Comparison of ENCODE assay signal across 11 cellular contexts in genomic region chr2:183993052-183993451, GRCh38.
DNase-seq lines count a peak whose midpoint lies in the region; ATAC-seq and TF ChIP-seq lines count a peak whose summit lies in the region.
"Had no signal": no experiment of that assay in that cellular context is flagged by ENCODE, and none has a peak within 500 bp of the region (broad histone marks: within the 10 kb centered on the region; RNA-seq: fewer than 3 reads in every experiment).

No MANE protein-coding gene starts in this region.

- H3K4ac ChIP-seq in H9 (ENCODE audit: low read depth, low read length), result no peak overlapping the region
- no peak overlapping the region for H3K4ac ChIP-seq in mesenchymal stem cell (ENCODE audit: low read depth in 1 of 2, low read length in 2 of 2)

- no peak overlapping the region for H2BK5ac ChIP-seq in H9 (ENCODE audit: insufficient read length, low read length)
- H2BK5ac ChIP-seq in mesenchymal stem cell (ENCODE audit: low read depth, low read length, poor library complexity, severe bottlenecking), result no peak overlapping the region

- no peaks in the 10 kb centered on the region for H3K36me3 Mint-ChIP-seq in H9 (ENCODE audit: insufficient read depth in 1 of 3, low read depth in 3 of 3)
- H3K36me3 Mint-ChIP-seq in activated naive CD8-positive, alpha-beta T cell treated with anti-CD3 and anti-CD28 coated beads, Interleukin-2, amount 50 U/mL, for 24 hours (ENCODE audit: low read depth), result no peaks in the 10 kb centered on the region

- no peak overlapping the region for H3K4me3 ChIP-seq in mesenchymal stem cell (ENCODE audit: insufficient read depth in 1 of 2, low read depth in 1 of 2, low read length in 2 of 2)
- H3K4me3 ChIP-seq: sigmoid colon had no signal

- H3K9ac ChIP-seq in H9 (ENCODE audit: extremely low read depth, insufficient read length, low read length) (no peak overlapping the region), mesenchymal stem cell (ENCODE audit: low read length) (no peak overlapping the region)

- DNase-seq in H9 (no peak), mesenchymal stem cell (no peak), GM19240 (ENCODE audit: insufficient read length, low spot score) (no peak), GM13976 (ENCODE audit: low spot score) (no peak), NCI-H2227 (lab: John Stamatoyannopoulos, UW; ENCODE audit: unreplicated experiment) (no peak)
- no peak for DNase-seq in activated naive CD8-positive, alpha-beta T cell treated with anti-CD3 and anti-CD28 coated beads, Interleukin-2, amount 50 U/mL, for 24 hours
- DNase-seq: activated CD4-positive, alpha-beta T cell treated with anti-CD3 and anti-CD28 coated beads, Interleukin-2, amount 10 ng/mL, durations not matched to agents 24 days and 14 days; activated naive CD4-positive, alpha-beta T cell treated with anti-CD3 and anti-CD28 coated beads, Interleukin-2, amount 50 U/mL, for 16 hours; sigmoid colon had no signal

- H3K27me3 ChIP-seq in H9 (ENCODE audit: insufficient read depth, low read length), result no peaks in the 10 kb centered on the region
- H3K27me3 ChIP-seq in mesenchymal stem cell (ENCODE audit: control insufficient read depth in 1 of 2, insufficient read depth in 1 of 2, low read length in 2 of 2), result no peaks in the 10 kb centered on the region
- H3K27me3 ChIP-seq: sigmoid colon had no signal

- H3K4me1 Mint-ChIP-seq in H9, result peaks cover 20 to 24% of the 10 kb centered on the region in 2 experiments
- H3K4me1 Mint-ChIP-seq in activated naive CD8-positive, alpha-beta T cell treated with anti-CD3 and anti-CD28 coated beads, Interleukin-2, amount 50 U/mL, for 24 hours, result no peaks in the 10 kb centered on the region
- H3K4me1 Mint-ChIP-seq: activated CD4-positive, alpha-beta T cell treated with anti-CD3 and anti-CD28 coated beads, Interleukin-2, amount 10 ng/mL, durations not matched to agents 24 days and 14 days had no signal

- peak overlapping the region; percentile 13 for H4K5ac ChIP-seq in H9 (ENCODE audit: insufficient read length, low read depth, low read length)

- no peak overlapping the region; the same call in 1 of the 2 replicates for H3K14ac ChIP-seq in H9 (ENCODE audit: insufficient read depth, low read length)
- no peak overlapping the region for H3K14ac ChIP-seq in mesenchymal stem cell (ENCODE audit: low read length in 2 of 2)

- H3K4me1 ChIP-seq in H9 (ENCODE audit: insufficient read depth, low read length) (peaks cover 2% of the 10 kb centered on the region; the same call in 1 of the 2 replicates), mesenchymal stem cell (ENCODE audit: control insufficient read depth, insufficient read depth, low read depth, low read length) (peaks cover 7% of the 10 kb centered on the region)

- H3K23ac ChIP-seq in H9 (ENCODE audit: insufficient read length, low read depth, low read length) (no peak overlapping the region), mesenchymal stem cell (ENCODE audit: low read length in 2 of 2) (no peak overlapping the region)

- H4K8ac ChIP-seq in H9 (replicated peaks; ENCODE audit: insufficient read length, low read depth, low read length) (no peak overlapping the region), mesenchymal stem cell (ENCODE audit: low read length) (peak overlapping the region; percentile 28)

- no peaks in the 10 kb centered on the region for H3K23me2 ChIP-seq in H9 (ENCODE audit: insufficient read length, low read depth, low read length, poor library complexity, severe bottlenecking)

- 0 out of 5 replicates have a peak, but pooled peaks cover 0 to 2% of the 10 kb centered on the region in 2 experiments for H3K9me3 Mint-ChIP-seq in H9
- peaks cover 25% of the 10 kb centered on the region for H3K9me3 Mint-ChIP-seq in activated naive CD8-positive, alpha-beta T cell treated with anti-CD3 and anti-CD28 coated beads, Interleukin-2, amount 50 U/mL, for 24 hours
- H3K9me3 Mint-ChIP-seq: activated CD4-positive, alpha-beta T cell treated with anti-CD3 and anti-CD28 coated beads, Interleukin-2, amount 10 ng/mL, durations not matched to agents 24 days and 14 days had no signal

- H3K27ac Mint-ChIP-seq in H9, result 0 out of 7 replicates have a peak overlapping the region, but pooled peaks of 1 of the 3 experiments have one; percentile 71
- H3K27ac Mint-ChIP-seq in activated naive CD8-positive, alpha-beta T cell treated with anti-CD3 and anti-CD28 coated beads, Interleukin-2, amount 50 U/mL, for 24 hours, result no peak overlapping the region
- H3K27ac Mint-ChIP-seq: activated CD4-positive, alpha-beta T cell treated with anti-CD3 and anti-CD28 coated beads, Interleukin-2, amount 10 ng/mL, durations not matched to agents 24 days and 14 days had no signal

- H2AFZ ChIP-seq in H9 (ENCODE audit: low read length) (no peak overlapping the region), mesenchymal stem cell (ENCODE audit: low read depth, low read length) (no peak overlapping the region)

- H2BK120ac ChIP-seq in H9 (ENCODE audit: low read depth, low read length, poor library complexity, severe bottlenecking) (no peak overlapping the region), mesenchymal stem cell (ENCODE audit: low read depth, low read length) (no peak overlapping the region)

- H3T11ph ChIP-seq in H9 (ENCODE audit: low read length), result no peak overlapping the region

- no peak overlapping the region for H2BK20ac ChIP-seq in H9 (ENCODE audit: low read depth, low read length, poor library complexity, severe bottlenecking)

- no peak overlapping the region for H2BK15ac ChIP-seq in H9 (ENCODE audit: low read depth, low read length)
- H2BK15ac ChIP-seq in mesenchymal stem cell (ENCODE audit: low read depth, poor library complexity, severe bottlenecking), result no peak overlapping the region

- in situ Hi-C loops in GM13976 (cut with MboI; ENCODE audit: low sequenced_read_pairs, unreplicated experiment), result no loop called here

- H3K36me3 ChIP-seq in mesenchymal stem cell (ENCODE audit: control insufficient read depth in 1 of 2, insufficient read depth in 2 of 2, low read depth in 1 of 2, low read length in 2 of 2), result no peaks in the 10 kb centered on the region
- H3K36me3 ChIP-seq: sigmoid colon had no signal

- H4K20me1 ChIP-seq in H9 (ENCODE audit: control insufficient read depth, insufficient read depth, insufficient read length), result no peaks in the 10 kb centered on the region

- H4K91ac ChIP-seq in H9 (ENCODE audit: insufficient read length, low read depth, low read length) (no peak overlapping the region), mesenchymal stem cell (ENCODE audit: low read length) (peak overlapping the region; percentile 34)

- no peaks in the 10 kb centered on the region for H3K79me2 ChIP-seq in H9 (ENCODE audit: insufficient read depth, low read length)

- H3K79me1 ChIP-seq in H9 (ENCODE audit: insufficient read depth, low read depth, low read length, poor library complexity, severe bottlenecking) (no peaks in the 10 kb centered on the region), mesenchymal stem cell (replicated peaks; ENCODE audit: low read length, poor library complexity, severe bottlenecking) (no peaks in the 10 kb centered on the region)

- H3K27me3 Mint-ChIP-seq in H9 (ENCODE audit: low read depth), result no peaks in the 10 kb centered on the region
- no peaks in the 10 kb centered on the region for H3K27me3 Mint-ChIP-seq in activated naive CD8-positive, alpha-beta T cell treated with anti-CD3 and anti-CD28 coated beads, Interleukin-2, amount 50 U/mL, for 24 hours
- H3K27me3 Mint-ChIP-seq: activated CD4-positive, alpha-beta T cell treated with anti-CD3 and anti-CD28 coated beads, Interleukin-2, amount 10 ng/mL, durations not matched to agents 24 days and 14 days had no signal

- H2BK12ac ChIP-seq in H9 (ENCODE audit: insufficient read length, low read depth, low read length) (no peak overlapping the region), mesenchymal stem cell (ENCODE audit: low read length in 2 of 2) (no peak overlapping the region)

- no peak overlapping the region for H3K4me2 ChIP-seq in H9 (ENCODE audit: insufficient read depth, insufficient read length, low read length)
- no peak overlapping the region for H3K4me2 ChIP-seq in mesenchymal stem cell (ENCODE audit: low read length, poor library complexity, severe bottlenecking)

- ATAC-seq in GM19043 (IDR thresholded peaks at IDR 0.05; ENCODE audit: low read depth, unreplicated experiment), result peak; percentile 46
- peak; percentile 87 for ATAC-seq in HG03342 (IDR thresholded peaks at IDR 0.05; ENCODE audit: unreplicated experiment)
- no peak for ATAC-seq in activated naive CD8-positive, alpha-beta T cell treated with anti-CD3 and anti-CD28 coated beads, Interleukin-2, amount 50 U/mL, for 24 hours

- TF ChIP-seq CTCF in H9 (conservative IDR thresholded peaks at IDR 0.05), result no peak
- no peak for TF ChIP-seq CTCF in GM13976 (IDR thresholded peaks at IDR 0.05; ENCODE audit: borderline replicate concordance, control extremely low read depth, extremely low read depth, insufficient read depth, missing control alignments)

- H3K56ac ChIP-seq in H9 (ENCODE audit: insufficient read length, low read depth, low read length), result no peak overlapping the region

- WGBS in H9 (ENCODE audit: extremely low coverage, insufficient read length, low lambda C conversion rate), result no CpG with 5 or more reads among the region's 1 CpG
- 86% methylated on average over 1 of the region's 1 CpG for WGBS in mesenchymal stem cell

- H3K27ac ChIP-seq in H9 (ENCODE audit: insufficient read length, low read depth, low read length), result no peak overlapping the region
- no peak overlapping the region for H3K27ac ChIP-seq in mesenchymal stem cell (ENCODE audit: low read length, poor library complexity, severe bottlenecking)
- H3K27ac ChIP-seq: sigmoid colon had no signal

- no peaks in the 10 kb centered on the region for H3K9me3 ChIP-seq in H9 (ENCODE audit: control insufficient read depth, low read depth, low read length)
- peaks cover 13% of the 10 kb centered on the region for H3K9me3 ChIP-seq in mesenchymal stem cell (ENCODE audit: control insufficient read depth, low read length)
- H3K9me3 ChIP-seq: sigmoid colon had no signal

- no peak overlapping the region for H2AK5ac ChIP-seq in H9 (ENCODE audit: insufficient read length, low read length)
- no peak overlapping the region for H2AK5ac ChIP-seq in mesenchymal stem cell (ENCODE audit: low read length, severe bottlenecking)

- H3K18ac ChIP-seq in H9 (ENCODE audit: insufficient read length, low read depth, low read length) (no peak overlapping the region), mesenchymal stem cell (ENCODE audit: low read depth in 1 of 2, low read length in 2 of 2) (no peak overlapping the region)

- no peak overlapping the region for H3K4me3 Mint-ChIP-seq in H9
- H3K4me3 Mint-ChIP-seq in activated naive CD8-positive, alpha-beta T cell treated with anti-CD3 and anti-CD28 coated beads, Interleukin-2, amount 50 U/mL, for 24 hours, result no peak overlapping the region
- H3K4me3 Mint-ChIP-seq: activated CD4-positive, alpha-beta T cell treated with anti-CD3 and anti-CD28 coated beads, Interleukin-2, amount 10 ng/mL, durations not matched to agents 24 days and 14 days had no signal
